Comparison of ENCODE assay signal across 1 cellular context in genomic region chr3:62226601-62227339, GRCh38.
TF ChIP-seq lines count a peak whose summit lies in the region.

No MANE protein-coding gene starts in this region.

TF ChIP-seq in WTC11, 78 proteins besides CTCF, POLR2A, EP300 and RAD21 (continued from another document):
- TF ChIP-seq AFF4 (CRISPR knock-in tag; IDR thresholded peaks at IDR 0.05; ENCODE audit: borderline replicate concordance) (no peak), ARID4B (CRISPR knock-in tag; IDR thresholded peaks at IDR 0.05; ENCODE audit: borderline replicate concordance) (no peak), MLX (CRISPR knock-in tag; IDR thresholded peaks at IDR 0.05) (no peak), CREM (CRISPR knock-in tag; IDR thresholded peaks at IDR 0.05) (no peak), FOXJ3 (CRISPR knock-in tag; IDR thresholded peaks at IDR 0.05; ENCODE audit: borderline replicate concordance) (no peak), NFYB (CRISPR knock-in tag; conservative IDR thresholded peaks at IDR 0.05; ENCODE audit: low read depth) (no peak), ZNF232 (CRISPR knock-in tag; IDR thresholded peaks at IDR 0.05) (no peak)
